ENCODE assay signal across 9 cellular contexts in genomic region chr1:51329443-51330325, GRCh38. TPM values are rescaled to one million over a fixed set of nuclear protein-coding genes. Genes with fewer than 3 reads are reported as not detected.
A peak's percentile ranks its signal among the peaks of the same experiment; 100 is the strongest.
DNase-seq lines count a peak whose midpoint lies in the region; ATAC-seq, FAIRE-seq and TF ChIP-seq lines count a peak whose summit lies in the region.
"Had no signal": no experiment of that assay in that cellular context is flagged by ENCODE, and none has a peak within 500 bp of the region (broad histone marks: within the 10 kb centered on the region; RNA-seq: fewer than 3 reads in every experiment).

No MANE protein-coding gene starts in this region.

- peak; percentile 95 for ATAC-seq in left lobe of liver
- no peak for ATAC-seq in foreskin keratinocyte

- H4K20me1 ChIP-seq in astrocyte (ENCODE audit: insufficient read depth, low read length) = no peaks in the 10 kb centered on the region

- peaks cover 7% of the 10 kb centered on the region for H3K4me1 Mint-ChIP-seq in activated naive CD4-positive, alpha-beta T cell treated with anti-CD3 and anti-CD28 coated beads, Interleukin-2, amount 10 ng/mL, durations not matched to agents 7 days and 5 days
- peaks cover 23% of the 10 kb centered on the region for H3K4me1 Mint-ChIP-seq in astrocyte (ENCODE audit: low read depth, unreplicated experiment)

- DNase-seq in activated naive CD4-positive, alpha-beta T cell treated with anti-CD3 and anti-CD28 coated beads, Interleukin-2, amount 10 ng/mL, durations not matched to agents 7 days and 5 days = no peak
- no peak for DNase-seq in activated naive CD4-positive, alpha-beta T cell treated with Interleukin-2 at 50 U/mL for 16 hours
- DNase-seq in astrocyte (ENCODE audit: low read depth) (no peak), left lobe of liver (ENCODE audit: low spot score) (peak; percentile 91), ureter (ENCODE audit: low spot score) (peak; percentile 70), T1000 (lab: John Stamatoyannopoulos, UW) (no peak), foreskin keratinocyte (no peak), NCI-H82 (lab: John Stamatoyannopoulos, UW) (no peak)
- DNase-seq: NCI-H526 treated with DMSO at 0.1 percent for 48 hours had no signal

- H3K9me3 Mint-ChIP-seq in activated naive CD4-positive, alpha-beta T cell treated with anti-CD3 and anti-CD28 coated beads, Interleukin-2, amount 10 ng/mL, durations not matched to agents 7 days and 5 days = no peaks in the 10 kb centered on the region
- no peaks in the 10 kb centered on the region for H3K9me3 Mint-ChIP-seq in astrocyte (ENCODE audit: unreplicated experiment)

- H3K4me3 Mint-ChIP-seq in activated naive CD4-positive, alpha-beta T cell treated with anti-CD3 and anti-CD28 coated beads, Interleukin-2, amount 10 ng/mL, durations not matched to agents 7 days and 5 days = peak overlapping the region; percentile 31
- H3K4me3 Mint-ChIP-seq in astrocyte (ENCODE audit: unreplicated experiment) = no peak overlapping the region

- H3K27me3 Mint-ChIP-seq in activated naive CD4-positive, alpha-beta T cell treated with anti-CD3 and anti-CD28 coated beads, Interleukin-2, amount 10 ng/mL, durations not matched to agents 7 days and 5 days = peaks cover 67% of the 10 kb centered on the region
- H3K27me3 Mint-ChIP-seq in astrocyte (ENCODE audit: low read depth, unreplicated experiment) = peaks cover 15% of the 10 kb centered on the region

- H2AFZ ChIP-seq in astrocyte (ENCODE audit: low read depth, low read length) = no peak overlapping the region

- H3K9ac ChIP-seq in astrocyte (ENCODE audit: low read length) = no peak overlapping the region

- H3K4me3 ChIP-seq in astrocyte (ENCODE audit: insufficient read depth, low read depth, low read length) = no peak overlapping the region

- peak overlapping the region; percentile 83 for H3K4me2 ChIP-seq in astrocyte (ENCODE audit: low read length)

- FAIRE-seq in astrocyte (lab: Jason Lieb, UNC) = no peak

- no peaks in the 10 kb centered on the region for H3K27me3 ChIP-seq in astrocyte (ENCODE audit: insufficient read depth, low read length)
- H3K27me3 ChIP-seq in foreskin keratinocyte = peaks cover 22% of the 10 kb centered on the region

- H3K9me3 ChIP-seq in astrocyte (ENCODE audit: insufficient read depth, low read depth, low read length) = no peaks in the 10 kb centered on the region

- peaks cover 20% of the 10 kb centered on the region for H3K4me1 ChIP-seq in astrocyte (ENCODE audit: insufficient read depth, low read length)
- peaks cover 9% of the 10 kb centered on the region for H3K4me1 ChIP-seq in foreskin keratinocyte

- no peak overlapping the region for H3K27ac Mint-ChIP-seq in activated naive CD4-positive, alpha-beta T cell treated with anti-CD3 and anti-CD28 coated beads, Interleukin-2, amount 10 ng/mL, durations not matched to agents 7 days and 5 days
- no peak overlapping the region for H3K27ac Mint-ChIP-seq in astrocyte (ENCODE audit: unreplicated experiment)

- H3K36me3 Mint-ChIP-seq in activated naive CD4-positive, alpha-beta T cell treated with anti-CD3 and anti-CD28 coated beads, Interleukin-2, amount 10 ng/mL, durations not matched to agents 7 days and 5 days = no peaks in the 10 kb centered on the region
- no peaks in the 10 kb centered on the region for H3K36me3 Mint-ChIP-seq in astrocyte (ENCODE audit: low read depth, unreplicated experiment)

- H3K36me3 ChIP-seq in astrocyte (ENCODE audit: insufficient read depth, low read length) = no peaks in the 10 kb centered on the region

- TF ChIP-seq CTCF in astrocyte (IDR thresholded peaks at IDR 0.05; ENCODE audit: insufficient read depth, low read depth, low read length) = no peak
- no peak for TF ChIP-seq CTCF in foreskin keratinocyte (conservative IDR thresholded peaks at IDR 0.05)

- H3K27ac ChIP-seq in astrocyte (ENCODE audit: low read depth, low read length) = no peak overlapping the region
- H3K27ac ChIP-seq in foreskin keratinocyte = no peak overlapping the region

- CTCF ChIA-PET in activated naive CD4-positive, alpha-beta T cell treated with anti-CD3 and anti-CD28 coated beads, Interleukin-2, amount 10 ng/mL, durations not matched to agents 7 days and 5 days (lab: Charles Lee) = interaction anchor here (0.6 kb wide), 2 partner anchors 452 to 655 kb away, joined by 3 to 4 read pairs; no protein-coding TSS in a partner anchor

- H3K79me2 ChIP-seq in astrocyte (ENCODE audit: insufficient read depth, low read length) = no peaks in the 10 kb centered on the region

RNA-seq across cellular contexts. Expression of gene TTC39A, which starts 0.7 kb away (rescaled TPM):
- total RNA-seq in astrocyte (0.67 and 1.4 TPM in 2 replicates), left lobe of liver (2.7 TPM), ureter (36.3 TPM), foreskin keratinocyte (0.20 and 0.25 TPM in 2 replicates)
- polyA plus RNA-seq in foreskin keratinocyte = 0.11 and 0.13 TPM in 2 replicates

Comparison
In these comparisons a context has a peak if more than half of its experiments do, and no peak if none do; other contexts are left out.
1. DNase-seq: peak in left lobe of liver (single experiment) and ureter (single experiment); none in activated naive CD4-positive, alpha-beta T cell treated with anti-CD3 and anti-CD28 coated beads, Interleukin-2, amount 10 ng/mL, durations not matched to agents 7 days and 5 days (single experiment), activated naive CD4-positive, alpha-beta T cell treated with Interleukin-2 at 50 U/mL for 16 hours (single experiment), astrocyte (single experiment), T1000 (single experiment), foreskin keratinocyte (0 of 2) and NCI-H82 (single experiment).
2. RNA of gene TTC39A, which starts 0.7 kb away (total RNA-seq): 36.3 TPM in ureter (single experiment); 2.7 TPM in left lobe of liver (single experiment), 0.67 to 1.4 TPM in astrocyte and 0.20 to 0.25 TPM in foreskin keratinocyte; every median in the first group is over 10 times any median in the second.